In genomic region chr13:84358601-84359000, GRCh38 we compare ENCODE assay signal across 22 cellular contexts.
"Had no signal": no experiment of that assay in that cellular context is flagged by ENCODE, and none has a peak within 500 bp of the region (broad histone marks: within the 10 kb centered on the region; RNA-seq: fewer than 3 reads in every experiment).

No MANE protein-coding gene starts in this region.

- H3K4me1 Mint-ChIP-seq: natural killer cell, neural crest cell had no signal

- H3K36me3 Mint-ChIP-seq: natural killer cell, type B pancreatic cell had no signal

- H3K4me3 ChIP-seq: esophagus muscularis mucosa, gastroesophageal sphincter, mucosa of descending colon, ovary, right atrium auricular region, sigmoid colon, suprapubic skin, thyroid gland had no signal

- FAIRE-seq: endometrium, small intestine, urothelium cell line had no signal

- H3K9me3 ChIP-seq: esophagus muscularis mucosa, gastroesophageal sphincter, ovary, right atrium auricular region, sigmoid colon, suprapubic skin, thyroid gland had no signal

- H3K27me3 ChIP-seq: esophagus muscularis mucosa, gastroesophageal sphincter, ovary, right atrium auricular region, sigmoid colon, suprapubic skin, thyroid gland had no signal

- H3K4me1 ChIP-seq: esophagus muscularis mucosa, gastroesophageal sphincter, right atrium auricular region, sigmoid colon, suprapubic skin, thyroid gland had no signal

- H3K36me3 ChIP-seq: esophagus muscularis mucosa, gastroesophageal sphincter, ovary, right atrium auricular region, sigmoid colon, suprapubic skin, thyroid gland had no signal

- H3K9me3 Mint-ChIP-seq: neural crest cell, type B pancreatic cell had no signal

- DNase-seq: effector memory CD4-positive, alpha-beta T cell; foreskin fibroblast; glutamatergic neuron; islet precursor cell; mammary epithelial cell; mucosa of descending colon; natural killer cell; ovary; sigmoid colon; small intestine; stimulated activated CD4-positive, alpha-beta T cell treated with anti-CD3 and anti-CD28 coated beads, Interleukin-12 subunit alpha, Interleukin-12 subunit beta, amount 100 ng/mL, for 4 hours; stimulated activated naive CD4-positive, alpha-beta T cell treated with Interleukin-2 at 50 U/mL for 16 hours; thyroid gland had no signal

- H3K27me3 Mint-ChIP-seq: type B pancreatic cell had no signal

- H3K27ac Mint-ChIP-seq: natural killer cell, type B pancreatic cell had no signal

- H3K4me3 Mint-ChIP-seq: natural killer cell, neural crest cell, type B pancreatic cell had no signal

- H3K27ac ChIP-seq: esophagus muscularis mucosa, gastroesophageal sphincter, ovary, right atrium auricular region, sigmoid colon, suprapubic skin, thyroid gland had no signal

- ATAC-seq: gastroesophageal sphincter, left lobe of liver, mucosa of descending colon, natural killer cell had no signal
